Comparison of ENCODE assay signal across 39 cellular contexts in the genomic region with DNA sequence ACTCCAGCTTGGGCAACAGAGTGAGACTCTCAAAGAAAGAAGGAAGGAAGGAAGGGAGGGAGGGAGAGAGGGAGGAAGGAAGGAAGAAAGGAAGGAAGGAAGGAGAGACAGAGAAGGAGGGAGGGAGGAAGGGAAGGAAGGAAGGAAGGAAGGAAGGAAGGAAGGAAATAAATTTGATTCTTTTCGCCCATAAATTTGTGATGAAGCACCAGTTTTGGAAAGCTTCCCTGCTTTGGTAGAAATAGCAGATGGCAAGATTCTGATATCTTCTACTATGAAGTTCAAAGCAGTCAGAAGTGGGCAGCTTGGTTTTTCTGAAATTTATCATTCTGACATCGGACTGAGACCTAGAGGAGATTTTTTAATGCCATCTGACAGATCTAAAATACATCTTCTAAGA. TPM values are rescaled to one million over a fixed set of nuclear protein-coding genes. Genes with fewer than 3 reads are reported as not detected.
"Had no signal": no experiment of that assay in that cellular context is flagged by ENCODE, and none has a peak within 500 bp of the region (broad histone marks: within the 10 kb centered on the region; RNA-seq: fewer than 3 reads in every experiment).

No MANE protein-coding gene starts in this region.

- H3K27me3 ChIP-seq: ascending aorta, body of pancreas, brain microvascular endothelial cell, cardiac muscle cell had no signal

- H3K4me3 ChIP-seq: adrenal gland, ascending aorta, body of pancreas, breast epithelium, cardiac muscle cell had no signal

- H3K4me1 ChIP-seq: adrenal gland, ascending aorta, body of pancreas, breast epithelium had no signal

- H3K9me3 ChIP-seq: adrenal gland, ascending aorta, body of pancreas, breast epithelium had no signal

- DNase-seq: activated effector memory CD4-positive, alpha-beta T cell treated with anti-CD3 and anti-CD28 coated beads, Interleukin-2, amount 50 U/mL, for 16 hours; activated effector memory CD4-positive, alpha-beta T cell treated with Interleukin-2 at 50 U/mL for 16 hours; activated gamma-delta T cell; activated gamma-delta T cell treated with Interleukin-2 at 50 U/mL for 16 hours; activated naive CD4-positive, alpha-beta T cell; activated naive CD4-positive, alpha-beta T cell treated with anti-CD3 and anti-CD28 coated beads for 36 hours; activated naive CD4-positive, alpha-beta T cell treated with anti-CD3 and anti-CD28 coated beads, Interleukin-2, amount 10 ng/mL, durations not matched to agents 7 days and 5 days; activated naive CD4-positive, alpha-beta T cell treated with anti-CD3 and anti-CD28 coated beads, Interleukin-2, amount 50 U/mL, for 16 hours; activated naive CD4-positive, alpha-beta T cell treated with Interleukin-2 at 50 U/mL for 16 hours; activated naive CD8-positive, alpha-beta T cell treated with anti-CD3 and anti-CD28 coated beads for 36 hours; activated naive CD8-positive, alpha-beta T cell treated with anti-CD3 and anti-CD28 coated beads, Interleukin-2, amount 10 ng/mL, durations not matched to agents 7 days and 5 days; activated naive CD8-positive, alpha-beta T cell treated with anti-CD3 and anti-CD28 coated beads, Interleukin-2, amount 50 U/mL, for 24 hours; activated T-cell treated with anti-CD3 and anti-CD28 coated beads, Interleukin-2, amount 50 U/mL, for 1 hour; activated T-cell treated with anti-CD3 and anti-CD28 coated beads, Interleukin-2, amount 50 U/mL, for 24 hours; activated T-cell treated with anti-CD3 and anti-CD28 coated beads, Interleukin-2, amount 50 U/mL, for 4 hours; activated T-cell treated with anti-CD3 and anti-CD28 coated beads, Interleukin-2, amount 50 U/mL, for 48 hours; activated T-cell treated with anti-CD3 and anti-CD28 coated beads, Interleukin-2, amount 50 U/mL, for 72 hours; adrenal gland; amniotic stem cell; amygdala; anterior cingulate cortex; aorta; body of pancreas; brain microvascular endothelial cell; caudate nucleus; central memory CD4-positive, alpha-beta T cell; cerebellar nuclear complex had no signal

- H3K27ac Mint-ChIP-seq: activated naive CD4-positive, alpha-beta T cell treated with anti-CD3 and anti-CD28 coated beads for 36 hours; activated naive CD4-positive, alpha-beta T cell treated with anti-CD3 and anti-CD28 coated beads, Interleukin-2, amount 10 ng/mL, durations not matched to agents 7 days and 5 days; activated naive CD4-positive, alpha-beta T cell treated with anti-CD3 and anti-CD28 coated beads, Interleukin-2, amount 50 U/mL, for 24 hours; activated naive CD8-positive, alpha-beta T cell; activated naive CD8-positive, alpha-beta T cell treated with anti-CD3 and anti-CD28 coated beads for 36 hours; activated naive CD8-positive, alpha-beta T cell treated with anti-CD3 and anti-CD28 coated beads, Interleukin-2, amount 10 ng/mL, durations not matched to agents 7 days and 5 days; activated naive CD8-positive, alpha-beta T cell treated with anti-CD3 and anti-CD28 coated beads, Interleukin-2, amount 50 U/mL, for 24 hours; activated T-cell treated with anti-CD3 and anti-CD28 coated beads, Interleukin-2, amount 50 U/mL, for 24 hours; activated T-cell treated with anti-CD3 and anti-CD28 coated beads, Interleukin-2, amount 50 U/mL, for 72 hours; activated T-helper 1 cell treated with anti-CD3 and anti-CD28 coated beads, Interleukin-12 subunit alpha, Interleukin-12 subunit beta, Interleukin-2, Interleukin-4 antibody, amounts not matched to agents 30 ng/mL and 10 ng/mL and 1 ng/mL, durations not matched to agents 14 hours and 24 hours and 36 hours; activated T-helper 17 cell treated with anti-CD3 and anti-CD28 coated beads, Interleukin-2, amount 50 U/mL, for 72 hours; activated T-helper 2 cell treated with anti-CD3 and anti-CD28 coated beads, Interferon-gamma antibody, Interleukin-2, Interleukin-4, amounts not matched to agents 10 μg/mL and 5 μg/mL and 100 μg/mL, durations not matched to agents 14 hours and 24 hours and 36 hours; brain had no signal

- H3K4me1 Mint-ChIP-seq: activated naive CD8-positive, alpha-beta T cell treated with anti-CD3 and anti-CD28 coated beads, Interleukin-2, amount 50 U/mL, for 24 hours; activated T-helper 17 cell treated with anti-CD3 and anti-CD28 coated beads, Interleukin-2, amount 50 U/mL, for 72 hours; central memory CD8-positive, alpha-beta T cell had no signal

- H3K4me3 Mint-ChIP-seq: activated naive CD4-positive, alpha-beta T cell treated with anti-CD3 and anti-CD28 coated beads for 36 hours; activated naive CD4-positive, alpha-beta T cell treated with anti-CD3 and anti-CD28 coated beads, Interleukin-2, amount 10 ng/mL, durations not matched to agents 7 days and 5 days; activated naive CD4-positive, alpha-beta T cell treated with anti-CD3 and anti-CD28 coated beads, Interleukin-2, amount 50 U/mL, for 24 hours; activated naive CD8-positive, alpha-beta T cell; activated naive CD8-positive, alpha-beta T cell treated with anti-CD3 and anti-CD28 coated beads for 36 hours; activated naive CD8-positive, alpha-beta T cell treated with anti-CD3 and anti-CD28 coated beads, Interleukin-2, amount 10 ng/mL, durations not matched to agents 7 days and 5 days; activated naive CD8-positive, alpha-beta T cell treated with anti-CD3 and anti-CD28 coated beads, Interleukin-2, amount 50 U/mL, for 24 hours; activated T-cell treated with anti-CD3 and anti-CD28 coated beads, Interleukin-2, amount 50 U/mL, for 24 hours; activated T-cell treated with anti-CD3 and anti-CD28 coated beads, Interleukin-2, amount 50 U/mL, for 4 hours; activated T-cell treated with anti-CD3 and anti-CD28 coated beads, Interleukin-2, amount 50 U/mL, for 72 hours; activated T-helper 1 cell treated with anti-CD3 and anti-CD28 coated beads, Interleukin-12 subunit alpha, Interleukin-12 subunit beta, Interleukin-2, Interleukin-4 antibody, amounts not matched to agents 30 ng/mL and 10 ng/mL and 1 ng/mL, durations not matched to agents 14 hours and 24 hours and 36 hours; activated T-helper 17 cell treated with anti-CD3 and anti-CD28 coated beads, Interleukin-2, amount 50 U/mL, for 72 hours; brain; central memory CD8-positive, alpha-beta T cell had no signal

- H3K27me3 Mint-ChIP-seq: activated naive CD8-positive, alpha-beta T cell; central memory CD8-positive, alpha-beta T cell had no signal

- H3K27ac ChIP-seq: adrenal gland, ascending aorta, body of pancreas, brain microvascular endothelial cell, breast epithelium, cardiac muscle cell had no signal

- FAIRE-seq: bronchial epithelial cell, colon had no signal

- ATAC-seq: activated naive CD8-positive, alpha-beta T cell treated with anti-CD3 and anti-CD28 coated beads, Interleukin-2, amount 50 U/mL, for 24 hours; activated T-cell treated with anti-CD3 and anti-CD28 coated beads, Interleukin-2, amount 50 U/mL, for 4 hours; activated T-cell treated with anti-CD3 and anti-CD28 coated beads, Interleukin-2, amount 50 U/mL, for 72 hours; activated T-helper 17 cell treated with anti-CD3 and anti-CD28 coated beads, Interleukin-2, amount 50 U/mL, for 72 hours; body of pancreas had no signal

- H3K36me3 Mint-ChIP-seq: activated naive CD4-positive, alpha-beta T cell treated with anti-CD3 and anti-CD28 coated beads, Interleukin-2, amount 10 ng/mL, durations not matched to agents 7 days and 5 days; activated naive CD4-positive, alpha-beta T cell treated with anti-CD3 and anti-CD28 coated beads, Interleukin-2, amount 50 U/mL, for 24 hours; activated naive CD8-positive, alpha-beta T cell; activated naive CD8-positive, alpha-beta T cell treated with anti-CD3 and anti-CD28 coated beads for 36 hours; activated naive CD8-positive, alpha-beta T cell treated with anti-CD3 and anti-CD28 coated beads, Interleukin-2, amount 10 ng/mL, durations not matched to agents 7 days and 5 days; brain had no signal

- H3K9me3 Mint-ChIP-seq: activated naive CD4-positive, alpha-beta T cell treated with anti-CD3 and anti-CD28 coated beads for 36 hours; activated naive CD4-positive, alpha-beta T cell treated with anti-CD3 and anti-CD28 coated beads, Interleukin-2, amount 10 ng/mL, durations not matched to agents 7 days and 5 days; activated naive CD4-positive, alpha-beta T cell treated with anti-CD3 and anti-CD28 coated beads, Interleukin-2, amount 50 U/mL, for 24 hours; activated naive CD8-positive, alpha-beta T cell treated with anti-CD3 and anti-CD28 coated beads for 36 hours; activated naive CD8-positive, alpha-beta T cell treated with anti-CD3 and anti-CD28 coated beads, Interleukin-2, amount 10 ng/mL, durations not matched to agents 7 days and 5 days; activated naive CD8-positive, alpha-beta T cell treated with anti-CD3 and anti-CD28 coated beads, Interleukin-2, amount 50 U/mL, for 24 hours; activated T-cell treated with anti-CD3 and anti-CD28 coated beads, Interleukin-2, amount 50 U/mL, for 24 hours; activated T-cell treated with anti-CD3 and anti-CD28 coated beads, Interleukin-2, amount 50 U/mL, for 4 hours; activated T-cell treated with anti-CD3 and anti-CD28 coated beads, Interleukin-2, amount 50 U/mL, for 72 hours; activated T-helper 1 cell treated with anti-CD3 and anti-CD28 coated beads, Interleukin-12 subunit alpha, Interleukin-12 subunit beta, Interleukin-2, Interleukin-4 antibody, amounts not matched to agents 30 ng/mL and 10 ng/mL and 1 ng/mL, durations not matched to agents 14 hours and 24 hours and 36 hours; activated T-helper 17 cell treated with anti-CD3 and anti-CD28 coated beads, Interleukin-2, amount 50 U/mL, for 72 hours; activated T-helper 2 cell treated with anti-CD3 and anti-CD28 coated beads, Interferon-gamma antibody, Interleukin-2, Interleukin-4, amounts not matched to agents 10 μg/mL and 5 μg/mL and 100 μg/mL, durations not matched to agents 14 hours and 24 hours and 36 hours; central memory CD8-positive, alpha-beta T cell had no signal

- H3K36me3 ChIP-seq: adrenal gland, ascending aorta, brain microvascular endothelial cell, breast epithelium, cardiac muscle cell had no signal

RNA-seq across cellular contexts. Expression of a gene that starts 11.7 kb away (rescaled TPM):
- total RNA-seq: activated naive CD4-positive, alpha-beta T cell treated with anti-CD3 and anti-CD28 coated beads for 36 hours; activated naive CD8-positive, alpha-beta T cell treated with anti-CD3 and anti-CD28 coated beads for 36 hours; activated naive CD8-positive, alpha-beta T cell treated with anti-CD3 and anti-CD28 coated beads, Interleukin-2, amount 10 ng/mL, durations not matched to agents 7 days and 5 days; activated T-cell treated with anti-CD3 and anti-CD28 coated beads, Interleukin-2, amount 50 U/mL, for 4 hours; activated T-cell treated with anti-CD3 and anti-CD28 coated beads, Interleukin-2, amount 50 U/mL, for 72 hours; activated T-helper 1 cell treated with anti-CD3 and anti-CD28 coated beads, Interleukin-12 subunit alpha, Interleukin-12 subunit beta, Interleukin-2, Interleukin-4 antibody, amounts not matched to agents 30 ng/mL and 10 ng/mL and 1 ng/mL, durations not matched to agents 14 hours and 24 hours and 36 hours; activated T-helper 17 cell treated with anti-CD3 and anti-CD28 coated beads, Interleukin-2, amount 50 U/mL, for 72 hours; activated T-helper 2 cell treated with anti-CD3 and anti-CD28 coated beads, Interferon-gamma antibody, Interleukin-2, Interleukin-4, amounts not matched to agents 10 μg/mL and 5 μg/mL and 100 μg/mL, durations not matched to agents 14 hours and 24 hours and 36 hours had no signal
